ENCODE assay signal across 8 cellular contexts in the genomic region with DNA sequence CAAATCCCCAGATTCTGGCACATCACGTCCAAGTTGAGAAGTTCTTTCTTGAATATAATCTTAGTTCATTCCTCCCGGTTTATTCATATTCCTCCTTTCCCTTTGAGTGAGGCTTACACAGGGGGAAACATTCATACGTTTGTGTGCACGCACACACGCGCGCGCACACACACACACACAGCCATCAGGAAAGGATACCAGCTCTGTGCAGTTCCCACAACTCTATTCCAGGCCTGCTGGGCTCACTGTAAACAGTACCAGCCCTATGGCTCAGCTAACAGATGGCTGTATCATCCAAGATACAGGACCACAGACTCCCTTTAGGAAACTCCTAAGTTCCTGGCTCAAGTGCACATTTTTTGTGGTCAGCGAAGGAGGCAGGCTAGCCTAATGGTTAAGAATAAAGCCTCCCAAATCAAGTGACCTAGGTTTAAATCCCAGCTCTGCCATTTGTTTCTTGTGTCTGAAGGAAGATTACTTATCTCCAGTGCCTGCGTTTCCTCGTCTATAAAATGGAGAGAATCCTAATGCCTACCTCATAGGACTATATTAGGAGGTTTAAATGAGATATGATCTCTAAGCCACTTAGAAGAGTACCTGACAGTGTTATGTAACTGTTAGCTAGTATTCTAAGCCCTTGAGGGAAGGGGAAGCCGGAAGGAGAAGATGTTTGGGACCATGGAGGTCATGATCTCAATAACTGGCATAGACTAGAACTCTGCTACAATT. TPM values are rescaled to one million over a fixed set of nuclear protein-coding genes. Genes with fewer than 3 reads are reported as not detected.
DNase-seq lines count a peak whose midpoint lies in the region; ATAC-seq and TF ChIP-seq lines count a peak whose summit lies in the region.

No MANE protein-coding gene starts in this region.

- TF ChIP-seq POLR2A in vagina (IDR thresholded peaks at IDR 0.05), result no peak

- peak overlapping the region; percentile 60 for H3K27ac Mint-ChIP-seq in MCF 10A (ENCODE audit: low read depth, unreplicated experiment)

- peak overlapping the region; percentile 91 for H3K4me3 Mint-ChIP-seq in MCF 10A (ENCODE audit: unreplicated experiment)

- H3K27me3 ChIP-seq in left ventricle myocardium inferior (ENCODE audit: low read depth), result no peaks in the 10 kb centered on the region
- no peaks in the 10 kb centered on the region for H3K27me3 ChIP-seq in muscle layer of duodenum (ENCODE audit: low read depth, low read length)
- H3K27me3 ChIP-seq in vagina, result no peaks in the 10 kb centered on the region

- TF ChIP-seq CTCF in left ventricle myocardium inferior (IDR thresholded peaks at IDR 0.05; ENCODE audit: borderline replicate concordance), result no peak
- no peak for TF ChIP-seq CTCF in MCF 10A (IDR thresholded peaks at IDR 0.05; ENCODE audit: unreplicated experiment)
- TF ChIP-seq CTCF in vagina (IDR thresholded peaks at IDR 0.05), result no peak

- H3K9me3 ChIP-seq in left ventricle myocardium inferior (replicated peaks) (no peaks in the 10 kb centered on the region), muscle layer of duodenum (ENCODE audit: control insufficient read depth in 1 of 2, low read length in 2 of 2) (no peaks in the 10 kb centered on the region), vagina (no peaks in the 10 kb centered on the region)

- H3K4me1 Mint-ChIP-seq in MCF 10A (ENCODE audit: insufficient read depth, unreplicated experiment), result peaks cover 32% of the 10 kb centered on the region

- H3K9me3 Mint-ChIP-seq in MCF 10A (ENCODE audit: unreplicated experiment), result no peaks in the 10 kb centered on the region

- peak overlapping the region; percentile 83 for H3K4me3 ChIP-seq in left ventricle myocardium inferior
- peak overlapping the region; percentile 4 to 93 for H3K4me3 ChIP-seq in muscle layer of duodenum (ENCODE audit: low read depth in 1 of 2, low read length in 2 of 2)
- peak overlapping the region; percentile 80 to 86 for H3K4me3 ChIP-seq in vagina

- POLR2A ChIA-PET in MCF 10A (lab: Yijun Ruan, JAX), result interaction anchor here (0.5 to 8.8 kb wide), 19 partner anchors 72 to 842 kb away, joined by 3 to 136 read pairs (median 14); partner anchors contain the start of genes BICRAL, BYSL, C6orf132 and CCND3

- H3K36me3 ChIP-seq in left ventricle myocardium inferior (peaks cover 2% of the 10 kb centered on the region), muscle layer of duodenum (ENCODE audit: control insufficient read depth in 1 of 2, insufficient read depth in 2 of 2, low read length in 2 of 2) (no peaks in the 10 kb centered on the region), vagina (peaks cover 0 to 6% of the 10 kb centered on the region in 2 donors)

- ATAC-seq in Right ventricle myocardium inferior (no peak), GM21786 (IDR thresholded peaks at IDR 0.05; ENCODE audit: unreplicated experiment) (no peak), HG02840 (IDR thresholded peaks at IDR 0.05; ENCODE audit: low FRiP score, unreplicated experiment) (no peak)

- H3K36me3 Mint-ChIP-seq in MCF 10A (ENCODE audit: insufficient read depth, unreplicated experiment), result peaks cover 13% of the 10 kb centered on the region

- intact Hi-C loops in left ventricle myocardium inferior (cut with micrococcal nuclease), result loop anchor here (10.0 kb wide), 1 partner anchor 262 kb away; the partner anchor contains the start of genes PRICKLE4 and TOMM6
- intact Hi-C loops in Right ventricle myocardium inferior (cut with DNase I), result loop anchor here (10.0 kb wide), 2 partner anchors 342 to 442 kb away; no protein-coding TSS in a partner anchor
- intact Hi-C loops in MCF 10A (cut with micrococcal nuclease), result no loop called here
- intact Hi-C loops in vagina (cut with DNase I), result no loop called here

- H3K27ac ChIP-seq in left ventricle myocardium inferior (replicated peaks) (peak overlapping the region; percentile 97), muscle layer of duodenum (ENCODE audit: low read length) (peak overlapping the region; percentile 74), vagina (peak overlapping the region; percentile 95)

- no peak for DNase-seq in left ventricle myocardium inferior
- no peak for DNase-seq in Right ventricle myocardium inferior (ENCODE audit: missing footprints)
- peak; percentile 52 for DNase-seq in MCF 10A (ENCODE audit: unreplicated experiment)
- DNase-seq in vagina (ENCODE audit: extremely low spot score in 2 of 2), result no peak
- no peak for DNase-seq in stimulated activated CD4-positive, alpha-beta T cell treated with anti-CD3 and anti-CD28 coated beads, Interleukin-15, amount 100 ng/mL, for 24 hours

- no TSS peak for BruUV-seq in MCF 10A (replicated peaks; lab: Mats Ljungman, UMichigan)

- no peaks in the 10 kb centered on the region for H3K27me3 Mint-ChIP-seq in MCF 10A (ENCODE audit: insufficient read depth, unreplicated experiment)

- CTCF ChIA-PET in MCF 10A (lab: Yijun Ruan, JAX), result interaction anchor here (0.6 to 9.2 kb wide), 7 partner anchors 107 to 296 kb away, joined by 3 to 117 read pairs (median 4); partner anchors contain the start of genes BYSL, CCND3, MED20 and PRICKLE4

- H3K4me1 ChIP-seq in left ventricle myocardium inferior (peaks cover 98% of the 10 kb centered on the region), muscle layer of duodenum (ENCODE audit: control insufficient read depth in 1 of 2, insufficient read depth in 2 of 2, low read length in 2 of 2) (peaks cover 22 to 74% of the 10 kb centered on the region in 2 donors), vagina (peaks cover 76% of the 10 kb centered on the region)

RNA-seq across cellular contexts. Expression of gene TAF8, which starts 3.7 kb away (rescaled TPM):
- total RNA-seq in left ventricle myocardium inferior, result 28.5 TPM
- total RNA-seq in Right ventricle myocardium inferior, result 31.5 TPM
- total RNA-seq in MCF 10A (2022), result 23.8 and 25.8 TPM in 2 replicates
- total RNA-seq in vagina, result 35.6 TPM

Comparison
In these comparisons a context has a peak if more than half of its experiments do, and no peak if none do; other contexts are left out.
1. intact Hi-C loops: an anchor here in left ventricle myocardium inferior (10.0 kb wide) and Right ventricle myocardium inferior (10.0 kb wide); none called in MCF 10A and vagina.